1 cellular context compared by ENCODE assay signal in genomic region chr3:58183891-58184290, GRCh38.
TF ChIP-seq lines count a peak whose summit lies in the region.

No MANE protein-coding gene starts in this region.

TF ChIP-seq in H1, 55 proteins besides CTCF, POLR2A, EP300 and RAD21:
- TF ChIP-seq NANOG (IDR thresholded peaks at IDR 0.05; ENCODE audit: insufficient read depth, low read depth, low read length, poor library complexity, severe bottlenecking) (no peak), TBP (IDR thresholded peaks at IDR 0.05; ENCODE audit: low read depth, low read length) (no peak), NRF1 (IDR thresholded peaks at IDR 0.05; ENCODE audit: low read depth, low read length) (no peak), CBX8 (IDR thresholded peaks at IDR 0.05; ENCODE audit: borderline replicate concordance, low read depth, low read length) (no peak), SUZ12 (IDR thresholded peaks at IDR 0.05; ENCODE audit: low read length) (no peak)
- TF ChIP-seq, protein P1, sequence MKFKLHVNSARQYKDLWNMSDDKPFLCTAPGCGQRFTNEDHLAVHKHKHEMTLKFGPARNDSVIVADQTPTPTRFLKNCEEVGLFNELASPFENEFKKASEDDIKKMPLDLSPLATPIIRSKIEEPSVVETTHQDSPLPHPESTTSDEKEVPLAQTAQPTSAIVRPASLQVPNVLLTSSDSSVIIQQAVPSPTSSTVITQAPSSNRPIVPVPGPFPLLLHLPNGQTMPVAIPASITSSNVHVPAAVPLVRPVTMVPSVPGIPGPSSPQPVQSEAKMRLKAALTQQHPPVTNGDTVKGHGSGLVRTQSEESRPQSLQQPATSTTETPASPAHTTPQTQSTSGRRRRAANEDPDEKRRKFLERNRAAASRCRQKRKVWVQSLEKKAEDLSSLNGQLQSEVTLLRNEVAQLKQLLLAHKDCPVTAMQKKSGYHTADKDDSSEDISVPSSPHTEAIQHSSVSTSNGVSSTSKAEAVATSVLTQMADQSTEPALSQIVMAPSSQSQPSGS (IDR thresholded peaks at IDR 0.05; ENCODE audit: low read length) = no peak
- TF ChIP-seq, protein P2, sequence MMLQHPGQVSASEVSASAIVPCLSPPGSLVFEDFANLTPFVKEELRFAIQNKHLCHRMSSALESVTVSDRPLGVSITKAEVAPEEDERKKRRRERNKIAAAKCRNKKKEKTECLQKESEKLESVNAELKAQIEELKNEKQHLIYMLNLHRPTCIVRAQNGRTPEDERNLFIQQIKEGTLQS (IDR thresholded peaks at IDR 0.05; ENCODE audit: insufficient read depth, low read depth, low read length) = no peak
